Comparison of ENCODE assay signal across 12 cellular contexts in genomic region chr11:102332611-102332994, GRCh38. TPM values are rescaled to one million over a fixed set of nuclear protein-coding genes. Genes with fewer than 3 reads are reported as not detected.
A peak's percentile ranks its signal among the peaks of the same experiment; 100 is the strongest.
DNase-seq lines count a peak whose midpoint lies in the region; ATAC-seq, FAIRE-seq and TF ChIP-seq lines count a peak whose summit lies in the region.
"Had no signal": no experiment of that assay in that cellular context is flagged by ENCODE, and none has a peak within 500 bp of the region (broad histone marks: within the 10 kb centered on the region; RNA-seq: fewer than 3 reads in every experiment).

No MANE protein-coding gene starts in this region.

- no peak overlapping the region for H3K4me3 ChIP-seq in CD4-positive, alpha-beta memory T cell (ENCODE audit: low read length in 2 of 2)
- H3K4me3 ChIP-seq in esophagus squamous epithelium: no peak overlapping the region
- H3K4me3 ChIP-seq: skin epidermis, tibial nerve had no signal

- 82 to 91% methylated on average over 1 of the region's 1 CpG for WGBS in esophagus squamous epithelium, 2 donors

- intact Hi-C loops in CD4-positive, alpha-beta memory T cell (cut with micrococcal nuclease): no loop called here
- intact Hi-C loops in esophagus squamous epithelium (cut with DNase I): no loop called here

- peak overlapping the region; percentile 23 for H3K27ac ChIP-seq in CD4-positive, alpha-beta memory T cell (ENCODE audit: low read depth, low read length)
- H3K27ac ChIP-seq in esophagus squamous epithelium: peak overlapping the region in 2 of 4 donors; percentile 6
- H3K27ac ChIP-seq: skin epidermis had no signal

- POLR2A ChIA-PET in CD4-positive, alpha-beta memory T cell (lab: Charles Lee; ENCODE audit: partially characterized antibody): interaction anchor here (1.1 to 1.2 kb wide), 2 partner anchors 14 to 38 kb away, joined by 3 read pairs; no protein-coding TSS in a partner anchor

- H3K27me3 Mint-ChIP-seq in CD4-positive, alpha-beta memory T cell: no peaks in the 10 kb centered on the region
- H3K27me3 Mint-ChIP-seq in activated naive CD8-positive, alpha-beta T cell treated with anti-CD3 and anti-CD28 coated beads, Interleukin-2, amount 50 U/mL, for 24 hours: no peaks in the 10 kb centered on the region
- H3K27me3 Mint-ChIP-seq in mesothelial cell of epicardium (ENCODE audit: low read depth): no peaks in the 10 kb centered on the region

- ATAC-seq in activated naive CD8-positive, alpha-beta T cell treated with anti-CD3 and anti-CD28 coated beads, Interleukin-2, amount 50 U/mL, for 24 hours: peak; percentile 72

- no peak overlapping the region for H3K4me3 Mint-ChIP-seq in CD4-positive, alpha-beta memory T cell
- H3K4me3 Mint-ChIP-seq in activated naive CD8-positive, alpha-beta T cell treated with anti-CD3 and anti-CD28 coated beads, Interleukin-2, amount 50 U/mL, for 24 hours: no peak overlapping the region
- no peak overlapping the region for H3K4me3 Mint-ChIP-seq in mesothelial cell of epicardium

- H3K4me1 Mint-ChIP-seq in CD4-positive, alpha-beta memory T cell: peaks cover 15 to 24% (median 18%) of the 10 kb centered on the region in 4 donors
- peaks cover 20% of the 10 kb centered on the region for H3K4me1 Mint-ChIP-seq in activated naive CD8-positive, alpha-beta T cell treated with anti-CD3 and anti-CD28 coated beads, Interleukin-2, amount 50 U/mL, for 24 hours
- peaks cover 11% of the 10 kb centered on the region for H3K4me1 Mint-ChIP-seq in mesothelial cell of epicardium

- peaks cover 36% of the 10 kb centered on the region for H3K4me1 ChIP-seq in CD4-positive, alpha-beta memory T cell (ENCODE audit: insufficient read depth, low read length)
- H3K4me1 ChIP-seq in esophagus squamous epithelium: peaks cover 0 to 14% (median 0%) of the 10 kb centered on the region in 3 donors
- H3K4me1 ChIP-seq: tibial nerve had no signal

- CTCF ChIA-PET in CD4-positive, alpha-beta memory T cell (lab: Charles Lee; ENCODE audit: partially characterized antibody): interaction anchor here (1.1 to 6.2 kb wide), 6 partner anchors 9 to 280 kb away, joined by 3 to 31 read pairs (median 8); no protein-coding TSS in a partner anchor

- H3K9me3 Mint-ChIP-seq in CD4-positive, alpha-beta memory T cell: no peaks in the 10 kb centered on the region
- H3K9me3 Mint-ChIP-seq in activated naive CD8-positive, alpha-beta T cell treated with anti-CD3 and anti-CD28 coated beads, Interleukin-2, amount 50 U/mL, for 24 hours: no peaks in the 10 kb centered on the region
- H3K9me3 Mint-ChIP-seq in mesothelial cell of epicardium: no peaks in the 10 kb centered on the region

- peak overlapping the region in 6 of 7 donors; percentile 26 to 89 (median 57) for H3K27ac Mint-ChIP-seq in CD4-positive, alpha-beta memory T cell
- H3K27ac Mint-ChIP-seq in activated naive CD8-positive, alpha-beta T cell treated with anti-CD3 and anti-CD28 coated beads, Interleukin-2, amount 50 U/mL, for 24 hours: peak overlapping the region; percentile 54
- peak overlapping the region; percentile 32 for H3K27ac Mint-ChIP-seq in mesothelial cell of epicardium

- no peak for DNase-seq in CD4-positive, alpha-beta memory T cell
- no peak for DNase-seq in GM19239 (ENCODE audit: insufficient read length, low spot score)
- DNase-seq in activated naive CD8-positive, alpha-beta T cell treated with anti-CD3 and anti-CD28 coated beads, Interleukin-2, amount 50 U/mL, for 24 hours: no peak
- DNase-seq in mesothelial cell of epicardium (ENCODE audit: low spot score in 2 of 2, unreplicated experiment in 2 of 2): no peak
- no peak for DNase-seq in COR-L47 (lab: John Stamatoyannopoulos, UW)
- DNase-seq in esophagus squamous epithelium (lab: John Stamatoyannopoulos, UW): no peak
- DNase-seq in NCI-H2227 (lab: John Stamatoyannopoulos, UW; ENCODE audit: unreplicated experiment): no peak
- no peak for DNase-seq in NAMALWA (ENCODE audit: low spot score)
- DNase-seq: cortex of kidney, NCI-H187 had no signal

- no peak for TF ChIP-seq CTCF in mesothelial cell of epicardium (IDR thresholded peaks at IDR 0.05; ENCODE audit: unreplicated experiment)
- no peak for TF ChIP-seq CTCF in esophagus squamous epithelium (IDR thresholded peaks at IDR 0.05)

- no peaks in the 10 kb centered on the region for H3K27me3 ChIP-seq in CD4-positive, alpha-beta memory T cell (ENCODE audit: insufficient read depth, low read length)
- no peaks in the 10 kb centered on the region for H3K27me3 ChIP-seq in esophagus squamous epithelium
- H3K27me3 ChIP-seq: tibial nerve had no signal

- peak; percentile 4 for FAIRE-seq in GM19239 (lab: Jason Lieb, UNC)

- H3K9me3 ChIP-seq in CD4-positive, alpha-beta memory T cell (ENCODE audit: control insufficient read depth in 1 of 2, low read length in 2 of 2): no peaks in the 10 kb centered on the region
- no peaks in the 10 kb centered on the region for H3K9me3 ChIP-seq in esophagus squamous epithelium
- H3K9me3 ChIP-seq: tibial nerve had no signal

- TF ChIP-seq POLR2A in esophagus squamous epithelium (IDR thresholded peaks at IDR 0.05): no peak

- peaks cover 62 to 68% of the 10 kb centered on the region in 2 donors for H3K36me3 Mint-ChIP-seq in CD4-positive, alpha-beta memory T cell
- H3K36me3 Mint-ChIP-seq in activated naive CD8-positive, alpha-beta T cell treated with anti-CD3 and anti-CD28 coated beads, Interleukin-2, amount 50 U/mL, for 24 hours (ENCODE audit: low read depth): peaks cover 63% of the 10 kb centered on the region
- no peaks in the 10 kb centered on the region for H3K36me3 Mint-ChIP-seq in mesothelial cell of epicardium

- H3K36me3 ChIP-seq in CD4-positive, alpha-beta memory T cell (ENCODE audit: insufficient read depth, low read length): peaks cover 73% of the 10 kb centered on the region
- peaks cover 0 to 57% (median 0%) of the 10 kb centered on the region in 3 donors for H3K36me3 ChIP-seq in esophagus squamous epithelium

RNA-seq across cellular contexts. Expression of gene BIRC2, which starts 14.4 kb away (rescaled TPM):
- 10 to 100 TPM; 60.9 to 61.2 TPM for total RNA-seq in CD4-positive, alpha-beta memory T cell
- 10 to 100 TPM; 28.8 to 33.4 TPM for polyA plus RNA-seq in CD4-positive, alpha-beta memory T cell
- total RNA-seq in mesothelial cell of epicardium (39.8 to 42.8 TPM (median 42.7 TPM) in 3 replicates), esophagus squamous epithelium (10 to 100 TPM; 18.9 to 38.7 (median 26.4) TPM)

RNA-seq across cellular contexts. Expression of gene BIRC3, which starts 15.3 kb away (rescaled TPM):
- total RNA-seq in CD4-positive, alpha-beta memory T cell: 100 to 1,000 TPM; 197 to 198 TPM
- polyA plus RNA-seq in CD4-positive, alpha-beta memory T cell: 10 to 100 TPM; 82.5 to 86.3 TPM
- total RNA-seq in mesothelial cell of epicardium (1.4 to 2.2 TPM (median 1.8 TPM) in 3 replicates), esophagus squamous epithelium (1 to 10 TPM; 2.4 to 6.9 (median 6.0) TPM)

Comparison
In these comparisons a context has a peak if more than half of its experiments do, and no peak if none do; other contexts are left out.
1. RNA of gene BIRC3, which starts 15.3 kb away (total RNA-seq): 197 to 198 TPM in CD4-positive, alpha-beta memory T cell; 2.4 to 6.9 TPM in esophagus squamous epithelium and 1.4 to 2.2 TPM in mesothelial cell of epicardium; every median in the first group is over 10 times any median in the second.
2. Peak in every context shown above with its lines, with median percentiles within 50 percentile points of each other: H3K27ac Mint-ChIP-seq.